ENCODE assay signal across 8 cellular contexts in genomic region chr5:140312067-140312790, GRCh38. TPM values are rescaled to one million over a fixed set of nuclear protein-coding genes. Genes with fewer than 3 reads are reported as not detected.
DNase-seq lines count a peak whose midpoint lies in the region; ATAC-seq and TF ChIP-seq lines count a peak whose summit lies in the region.

No MANE protein-coding gene starts in this region.

- intact Hi-C loops in natural killer cell (cut with micrococcal nuclease) (no loop called here), body of pancreas (cut with DNase I) (no loop called here)

- H3K4me1 Mint-ChIP-seq in natural killer cell treated with Interleukin-12 subunit alpha and Interleukin-12 subunit beta and Interleukin-15 and Interleukin-18, amount 100 ng/mL, for 72 hours (ENCODE audit: low read depth in 2 of 2), result peaks cover 4 to 10% of the 10 kb centered on the region in 2 donors
- H3K4me1 Mint-ChIP-seq in natural killer cell, result no peaks in the 10 kb centered on the region

- DNase-seq in natural killer cell treated with Interleukin-12 subunit alpha and Interleukin-12 subunit beta and Interleukin-15 and Interleukin-18, amount 100 ng/mL, for 72 hours (ENCODE audit: low spot score), result no peak
- DNase-seq in natural killer cell (no peak), body of pancreas (peak in 2 of 4 donors; percentile 42 to 49), left lobe of liver (ENCODE audit: low spot score) (no peak), NCI-H1417 (lab: John Stamatoyannopoulos, UW) (no peak), T-helper 1 cell (no peak)
- no peak for DNase-seq in stimulated activated CD4-positive, alpha-beta T cell treated with anti-CD3 and anti-CD28 coated beads, Interleukin-4, amount 100 ng/mL, for 24 hours

- TF ChIP-seq POLR2A in body of pancreas (IDR thresholded peaks at IDR 0.05), result no peak

- H3K36me3 ChIP-seq in body of pancreas (replicated peaks in 1 of 2; ENCODE audit: insufficient read depth in 1 of 2, low read depth in 2 of 2), result no peaks in the 10 kb centered on the region

- ATAC-seq in natural killer cell treated with Interleukin-12 subunit alpha and Interleukin-12 subunit beta and Interleukin-15 and Interleukin-18, amount 100 ng/mL, for 72 hours, result peak; percentile 28 to 43
- ATAC-seq in natural killer cell (no peak), body of pancreas (peak; percentile 38), left lobe of liver (peak; percentile 43), GM19328 (IDR thresholded peaks at IDR 0.05; ENCODE audit: unreplicated experiment) (no peak)

- TF ChIP-seq CTCF in natural killer cell (IDR thresholded peaks at IDR 0.05) (no peak), body of pancreas (IDR thresholded peaks at IDR 0.05) (no peak)

- no peaks in the 10 kb centered on the region for H3K27me3 ChIP-seq in body of pancreas

- H3K27ac Mint-ChIP-seq in natural killer cell treated with Interleukin-12 subunit alpha and Interleukin-12 subunit beta and Interleukin-15 and Interleukin-18, amount 100 ng/mL, for 72 hours, result no peak overlapping the region
- no peak overlapping the region for H3K27ac Mint-ChIP-seq in natural killer cell

- H3K9me3 ChIP-seq in body of pancreas, result no peaks in the 10 kb centered on the region

- no peak overlapping the region for H3K4me3 Mint-ChIP-seq in natural killer cell treated with Interleukin-12 subunit alpha and Interleukin-12 subunit beta and Interleukin-15 and Interleukin-18, amount 100 ng/mL, for 72 hours
- H3K4me3 Mint-ChIP-seq in natural killer cell, result no peak overlapping the region

- H3K9me3 Mint-ChIP-seq in natural killer cell treated with Interleukin-12 subunit alpha and Interleukin-12 subunit beta and Interleukin-15 and Interleukin-18, amount 100 ng/mL, for 72 hours, result no peaks in the 10 kb centered on the region
- H3K9me3 Mint-ChIP-seq in natural killer cell, result no peaks in the 10 kb centered on the region

- WGBS in body of pancreas, 2 donors, result 39 to 42% methylated on average over 4 of the region's 4 CpGs

- H3K4me3 ChIP-seq in body of pancreas, result no peak overlapping the region

- H3K4me1 ChIP-seq in body of pancreas, result no peaks in the 10 kb centered on the region

- H3K27ac ChIP-seq in body of pancreas, result peak overlapping the region in 2 of 4 donors; percentile 6 to 33

- no peaks in the 10 kb centered on the region for H3K36me3 Mint-ChIP-seq in natural killer cell treated with Interleukin-12 subunit alpha and Interleukin-12 subunit beta and Interleukin-15 and Interleukin-18, amount 100 ng/mL, for 72 hours
- no peaks in the 10 kb centered on the region for H3K36me3 Mint-ChIP-seq in natural killer cell

- H3K27me3 Mint-ChIP-seq in natural killer cell treated with Interleukin-12 subunit alpha and Interleukin-12 subunit beta and Interleukin-15 and Interleukin-18, amount 100 ng/mL, for 72 hours, result peaks cover 28 to 29% of the 10 kb centered on the region in 2 donors
- H3K27me3 Mint-ChIP-seq in natural killer cell (ENCODE audit: low read depth in 2 of 2), result peaks cover 20 to 26% of the 10 kb centered on the region in 2 donors

RNA-seq across cellular contexts. Expression of gene PFDN1, which starts 9.3 kb away (rescaled TPM):
- 10 to 100 TPM; 49.8 to 62.2 TPM for total RNA-seq in natural killer cell treated with Interleukin-12 subunit alpha and Interleukin-12 subunit beta and Interleukin-15 and Interleukin-18, amount 100 ng/mL, for 72 hours
- 10 to 100 TPM; 28.0 to 39.1 (median 37.6) TPM for total RNA-seq in natural killer cell
- 10 to 100 TPM; 37.6 to 54.1 TPM for total RNA-seq in body of pancreas
- 11.0 TPM for total RNA-seq in left lobe of liver

RNA-seq across cellular contexts. Expression of gene HBEGF, which starts 34.2 kb away (rescaled TPM):
- total RNA-seq in natural killer cell treated with Interleukin-12 subunit alpha and Interleukin-12 subunit beta and Interleukin-15 and Interleukin-18, amount 100 ng/mL, for 72 hours, result 10 to 100 TPM; 56.0 to 63.0 TPM
- total RNA-seq in natural killer cell, result 1 to 10 TPM; 5.1 to 9.9 (median 7.8) TPM
- total RNA-seq in body of pancreas, result 1 to 10 TPM; 3.1 to 7.3 TPM
- total RNA-seq in left lobe of liver, result 0.70 TPM

RNA-seq across cellular contexts. Expression of gene SLC4A9, which starts 47.8 kb away (rescaled TPM):
- total RNA-seq in natural killer cell treated with Interleukin-12 subunit alpha and Interleukin-12 subunit beta and Interleukin-15 and Interleukin-18, amount 100 ng/mL, for 72 hours, result not detected
- total RNA-seq in natural killer cell, result not detected
- not detected for total RNA-seq in body of pancreas
- 0.10 TPM for total RNA-seq in left lobe of liver

Comparison
In these comparisons a context has a peak if more than half of its experiments do, and no peak if none do; other contexts are left out.
1. ATAC-seq: peak in natural killer cell treated with Interleukin-12 subunit alpha and Interleukin-12 subunit beta and Interleukin-15 and Interleukin-18, amount 100 ng/mL, for 72 hours (2 of 2), body of pancreas (single experiment) and left lobe of liver (single experiment); none in natural killer cell (0 of 3) and GM19328 (single experiment).
2. RNA of gene HBEGF, which starts 34.2 kb away (total RNA-seq): 56.0 to 63.0 TPM in natural killer cell treated with Interleukin-12 subunit alpha and Interleukin-12 subunit beta and Interleukin-15 and Interleukin-18, amount 100 ng/mL, for 72 hours; 5.1 to 9.9 TPM in natural killer cell, 3.1 to 7.3 TPM in body of pancreas and 0.70 TPM in left lobe of liver (single experiment); every median in the first group is over 4 times any median in the second.